24 cellular contexts compared by ENCODE assay signal in genomic region chr14:51682411-51682810, GRCh38. TPM values are rescaled to one million over a fixed set of nuclear protein-coding genes. Genes with fewer than 3 reads are reported as not detected.
A peak's percentile ranks its signal among the peaks of the same experiment; 100 is the strongest.
DNase-seq lines count a peak whose midpoint lies in the region; ATAC-seq, FAIRE-seq and TF ChIP-seq lines count a peak whose summit lies in the region.
"Had no signal": no experiment of that assay in that cellular context is flagged by ENCODE, and none has a peak within 500 bp of the region (broad histone marks: within the 10 kb centered on the region; RNA-seq: fewer than 3 reads in every experiment).

No MANE protein-coding gene starts in this region.

- H3K79me2 ChIP-seq in ACC112 (ENCODE audit: control insufficient read depth, insufficient read depth, low read length, unreplicated experiment) (peaks cover 96% of the 10 kb centered on the region), GM23248 (ENCODE audit: insufficient read depth) (peaks cover 100% of the 10 kb centered on the region), keratinocyte (ENCODE audit: control insufficient read depth, insufficient read depth, low read length) (peaks cover 92% of the 10 kb centered on the region)

- H3K4me3 Mint-ChIP-seq in chondrocyte (ENCODE audit: unreplicated experiment), result no peak overlapping the region
- H3K4me3 Mint-ChIP-seq: CD4-positive, alpha-beta T cell; immature natural killer cell had no signal

- H3K36me3 Mint-ChIP-seq in chondrocyte (ENCODE audit: low read depth), result no peaks in the 10 kb centered on the region
- H3K36me3 Mint-ChIP-seq: immature natural killer cell had no signal

- no peaks in the 10 kb centered on the region for H3K9me1 ChIP-seq in keratinocyte (ENCODE audit: control insufficient read depth, extremely low read depth, insufficient read depth, low read length)

- peak; percentile 78 for DNase-seq in GM23248
- DNase-seq in chondrocyte (ENCODE audit: low spot score), result no peak
- no peak for DNase-seq in keratinocyte (ENCODE audit: low read depth, low spot score)
- no peak for DNase-seq in NCI-H510A treated with DMSO at 0.1 percent for 48 hours (lab: John Stamatoyannopoulos, UW)
- DNase-seq in WERI-Rb-1, result no peak
- no peak for DNase-seq in activated effector memory CD4-positive, alpha-beta T cell treated with anti-CD3 and anti-CD28 coated beads, Interleukin-2, amount 50 U/mL, for 16 hours
- DNase-seq in right cardiac atrium, result no peak
- DNase-seq: ACHN; activated CD4-positive, alpha-beta T cell treated with anti-CD3 and anti-CD28 coated beads, Interleukin-2, amount 50 U/mL, for 48 hours; anterior cingulate cortex; CD4-positive, alpha-beta T cell; effector CD8-positive, alpha-beta T cell; esophagus squamous epithelium; immature natural killer cell; NCI-H1694 treated with DMSO at 0.1 percent for 48 hours; NCI-H446; NK-92 treated with Interleukin-12 subunit alpha and Interleukin-12 subunit beta, amount 100 ng/mL, for 24 hours; Peyer's patch; SJCRH30; stimulated activated CD8-positive, alpha-beta memory T cell treated with anti-CD3 and anti-CD28 coated beads, Interleukin-4, amount 100 ng/mL, for 48 hours; T-helper 2 cell had no signal

- peaks cover 58% of the 10 kb centered on the region for H3K4me1 ChIP-seq in ACC112 (ENCODE audit: control insufficient read depth, insufficient read depth, low read length, unreplicated experiment)
- peaks cover 98% of the 10 kb centered on the region for H3K4me1 ChIP-seq in GM23248 (ENCODE audit: insufficient read depth)
- H3K4me1 ChIP-seq in keratinocyte (ENCODE audit: control insufficient read depth, extremely low read depth, insufficient read depth, low read length), result no peaks in the 10 kb centered on the region
- peaks cover 4% of the 10 kb centered on the region for H3K4me1 ChIP-seq in right cardiac atrium (ENCODE audit: control insufficient read depth, insufficient read depth, low read length)
- H3K4me1 ChIP-seq: Peyer's patch had no signal

- intact Hi-C loops in right cardiac atrium (cut with DNase I), result no loop called here

- no peaks in the 10 kb centered on the region for H3K9me2 ChIP-seq in GM23248 (ENCODE audit: insufficient read depth)

- in situ Hi-C loops in GM23248 (cut with MboI), result no loop called here

- TF ChIP-seq CTCF in chondrocyte (IDR thresholded peaks at IDR 0.05) (no peak), keratinocyte (optimal IDR thresholded peaks at IDR 0.05 in 1 of 3, IDR thresholded peaks at IDR 0.05 in 1 of 3, conservative IDR thresholded peaks at IDR 0.05 in 1 of 3; ENCODE audit: extremely low read depth in 1 of 3, insufficient read depth in 2 of 3, low read length in 3 of 3) (no peak), WERI-Rb-1 (IDR thresholded peaks at IDR 0.05; ENCODE audit: low read depth, low read length) (no peak)

- no peak overlapping the region for H3K4me3 ChIP-seq in ACC112 (ENCODE audit: low read depth, low read length)
- peak overlapping the region; percentile 29; the same call in 1 of the 2 replicates for H3K4me3 ChIP-seq in GM23248
- H3K4me3 ChIP-seq in keratinocyte (ENCODE audit: control insufficient read depth in 2 of 3, extremely low read depth in 1 of 3, insufficient read depth in 2 of 3, low read depth in 1 of 3, low read length in 3 of 3), result no peak overlapping the region
- H3K4me3 ChIP-seq in WERI-Rb-1 (ENCODE audit: low read depth, low read length), result no peak overlapping the region
- no peak overlapping the region for H3K4me3 ChIP-seq in right cardiac atrium (ENCODE audit: low read length)
- H3K4me3 ChIP-seq: esophagus squamous epithelium, K562, Peyer's patch, SJCRH30 had no signal

- H3K27ac ChIP-seq in ACC112 (ENCODE audit: low read depth, low read length), result peak overlapping the region; percentile 14
- peak overlapping the region; percentile 78 for H3K27ac ChIP-seq in GM23248
- H3K27ac ChIP-seq in keratinocyte (ENCODE audit: control insufficient read depth, insufficient read depth, low read length), result no peak overlapping the region
- H3K27ac ChIP-seq in WERI-Rb-1, result no peak overlapping the region
- H3K27ac ChIP-seq in right cardiac atrium (ENCODE audit: low read length), result no peak overlapping the region
- H3K27ac ChIP-seq: Peyer's patch, SJCRH30 had no signal

- no peaks in the 10 kb centered on the region for H3K9me3 Mint-ChIP-seq in chondrocyte (ENCODE audit: low read depth)
- H3K9me3 Mint-ChIP-seq: CD4-positive, alpha-beta T cell; immature natural killer cell had no signal

- 0 to 3% methylated on average over 1 of the region's 1 CpG for WGBS in GM23248 (ENCODE audit: low coverage in 1 of 2, low lambda C conversion rate in 2 of 2, missing lambda C conversion rate in 2 of 2), 2 experiments
- WGBS in right cardiac atrium, result 76% methylated on average over 1 of the region's 1 CpG

- H3K9ac ChIP-seq in GM23248 (peak overlapping the region; percentile 56), keratinocyte (ENCODE audit: control insufficient read depth, extremely low read depth, insufficient read depth, low read length) (no peak overlapping the region)

- no peaks in the 10 kb centered on the region for H3K27me3 Mint-ChIP-seq in chondrocyte (ENCODE audit: low read depth)

- H4K20me1 ChIP-seq in GM23248 (ENCODE audit: insufficient read depth), result peaks cover 83% of the 10 kb centered on the region
- H4K20me1 ChIP-seq in keratinocyte (ENCODE audit: control insufficient read depth, extremely low read depth, insufficient read depth, low read length), result peaks cover 2% of the 10 kb centered on the region

- H3K36me3 ChIP-seq in ACC112 (ENCODE audit: insufficient read depth, low read length), result peaks cover 7% of the 10 kb centered on the region; the same call in 1 of the 2 replicates
- H3K36me3 ChIP-seq in GM23248 (ENCODE audit: low read depth), result peaks cover 58% of the 10 kb centered on the region
- peaks cover 10 to 11% of the 10 kb centered on the region in 2 experiments for H3K36me3 ChIP-seq in keratinocyte (ENCODE audit: control insufficient read depth in 2 of 2, extremely low read depth in 1 of 2, insufficient read depth in 2 of 2, low read length in 2 of 2)
- no peaks in the 10 kb centered on the region for H3K36me3 ChIP-seq in WERI-Rb-1
- H3K36me3 ChIP-seq: esophagus squamous epithelium, Peyer's patch, SJCRH30 had no signal

- peak; percentile 13 for FAIRE-seq in keratinocyte (lab: Jason Lieb, UNC)
- FAIRE-seq: GM12892, K562 had no signal

- H3K27me3 ChIP-seq in ACC112 (ENCODE audit: insufficient read depth, low read length) (no peaks in the 10 kb centered on the region), GM23248 (replicated peaks; ENCODE audit: insufficient read depth) (no peaks in the 10 kb centered on the region), keratinocyte (ENCODE audit: control insufficient read depth, extremely low read depth, insufficient read depth, low read length) (no peaks in the 10 kb centered on the region), WERI-Rb-1 (ENCODE audit: insufficient read depth, low read depth, severe bottlenecking) (no peaks in the 10 kb centered on the region), right cardiac atrium (ENCODE audit: control insufficient read depth, insufficient read depth) (no peaks in the 10 kb centered on the region)
- H3K27me3 ChIP-seq: esophagus squamous epithelium, Peyer's patch, SJCRH30 had no signal

- H2AFZ ChIP-seq in ACC112 (ENCODE audit: low read length, unreplicated experiment) (no peak overlapping the region), GM23248 (no peak overlapping the region), keratinocyte (ENCODE audit: control insufficient read depth, low read length) (no peak overlapping the region)

- peaks cover 93% of the 10 kb centered on the region for H3F3A ChIP-seq in GM23248 (ENCODE audit: insufficient read depth)

- H3K9me3 ChIP-seq in GM23248 (ENCODE audit: low read depth), result no peaks in the 10 kb centered on the region
- H3K9me3 ChIP-seq in keratinocyte (ENCODE audit: control insufficient read depth, low read depth, low read length), result no peaks in the 10 kb centered on the region
- no peaks in the 10 kb centered on the region for H3K9me3 ChIP-seq in WERI-Rb-1 (ENCODE audit: severe bottlenecking)
- no peaks in the 10 kb centered on the region for H3K9me3 ChIP-seq in right cardiac atrium (ENCODE audit: control insufficient read depth, low read length)
- H3K9me3 ChIP-seq: esophagus squamous epithelium, Peyer's patch, SJCRH30 had no signal

- no peak for ATAC-seq in right cardiac atrium
- ATAC-seq: K562 had no signal

- peak overlapping the region; percentile 50 for H3K27ac Mint-ChIP-seq in chondrocyte (ENCODE audit: unreplicated experiment)
- H3K27ac Mint-ChIP-seq: CD4-positive, alpha-beta T cell; immature natural killer cell had no signal

- dilution Hi-C loops in keratinocyte (cut with MboI; ENCODE audit: extremely low pct_ligation_motif_present, low sequenced_read_pairs), result no loop called here

- peak overlapping the region; percentile 75 for H3K4me2 ChIP-seq in GM23248 (ENCODE audit: unreplicated experiment)
- H3K4me2 ChIP-seq in keratinocyte (ENCODE audit: control insufficient read depth, extremely low read depth, insufficient read depth, low read depth, low read length), result no peak overlapping the region

- peaks cover 77% of the 10 kb centered on the region for H3K4me1 Mint-ChIP-seq in chondrocyte (ENCODE audit: low read depth)
- H3K4me1 Mint-ChIP-seq: immature natural killer cell had no signal

RNA-seq across cellular contexts. Expression of gene FRMD6, which starts 30.7 kb away (rescaled TPM):
- total RNA-seq in GM23248 (2014; rRNA removed; shearing (Covaris generic)), result 795 and 861 TPM in 2 replicates
- 550 and 553 TPM in 2 replicates for polyA plus RNA-seq in GM23248 (2016; fragmentation: Nextera tagmentation; extraction: Ambion mirVana)
- 105 to 135 TPM (median 131 TPM) in 3 replicates for total RNA-seq in chondrocyte
- polyA plus RNA-seq in keratinocyte, result 116 to 122 TPM (median 120 TPM) in 3 replicates
- polyA plus RNA-seq in keratinocyte (2011; ENCODE audit: low read depth), result 28.5 TPM
- polyA plus RNA-seq in keratinocyte (2011; cell fraction: cytosol; rRNA removed), result 60.2 and 96.5 TPM in 2 replicates
- 130 and 133 TPM in 2 replicates for polyA plus RNA-seq in keratinocyte (2011; cell fraction: nucleus; rRNA removed)
- polyA plus RNA-seq in keratinocyte (2012; ENCODE audit: low replicate concordance), result 53.6 and 94.8 TPM in 2 replicates
- polyA minus RNA-seq in keratinocyte, result 122 to 230 TPM (median 217 TPM) in 3 replicates
- polyA minus RNA-seq in keratinocyte (2011; cell fraction: cytosol; rRNA and poly(A)+ RNA removed), result 159 TPM
- 314 and 552 TPM in 2 replicates for polyA minus RNA-seq in keratinocyte (2011; cell fraction: nucleus; rRNA and poly(A)+ RNA removed)
- 1 to 10 TPM; 7.8 to 8.8 (median 8.1) TPM for total RNA-seq in right cardiac atrium
- 3.1 TPM for polyA plus RNA-seq in right cardiac atrium

Comparison
In these comparisons a context has a peak if more than half of its experiments do, and no peak if none do; other contexts are left out.
1. H3K27ac ChIP-seq: peak in ACC112 (single experiment) and GM23248 (single experiment); none in keratinocyte (single experiment), WERI-Rb-1 (single experiment) and right cardiac atrium (single experiment).
2. RNA of gene FRMD6, which starts 30.7 kb away (total RNA-seq): 795 to 861 TPM in GM23248 and 105 to 135 TPM in chondrocyte; 7.8 to 8.8 TPM in right cardiac atrium; every median in the first group is over 10 times any median in the second.